20 cellular contexts compared by ENCODE assay signal in the genomic region with DNA sequence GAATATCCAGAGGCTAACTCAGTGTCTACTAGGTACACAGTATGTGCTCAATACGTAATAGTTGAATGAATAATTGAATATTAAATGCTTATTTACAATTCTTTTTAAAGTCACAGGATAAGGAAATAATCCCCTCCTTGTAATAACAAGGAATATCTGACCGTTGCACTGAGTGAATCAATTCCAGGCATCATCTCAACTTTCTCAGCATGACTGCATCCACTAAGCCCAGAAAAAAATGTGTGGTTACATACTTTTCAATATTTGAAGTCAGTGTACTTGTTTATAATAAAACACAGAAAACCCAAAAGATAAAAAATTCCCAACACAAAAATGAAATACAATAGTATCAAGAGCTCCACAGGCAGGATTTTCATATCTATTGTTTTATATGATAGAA.
A peak's percentile ranks its signal among the peaks of the same experiment; 100 is the strongest.
DNase-seq lines count a peak whose midpoint lies in the region; ATAC-seq, FAIRE-seq and TF ChIP-seq lines count a peak whose summit lies in the region.
"Had no signal": no experiment of that assay in that cellular context is flagged by ENCODE, and none has a peak within 500 bp of the region (broad histone marks: within the 10 kb centered on the region; RNA-seq: fewer than 3 reads in every experiment).

No MANE protein-coding gene starts in this region.

- H3K27ac Mint-ChIP-seq in osteocyte (ENCODE audit: unreplicated experiment): peak overlapping the region; percentile 94
- H3K27ac Mint-ChIP-seq: activated naive CD4-positive, alpha-beta T cell treated with anti-CD3 and anti-CD28 coated beads, Interleukin-2, amount 10 ng/mL, durations not matched to agents 7 days and 5 days; CD14-positive monocyte; memory B cell had no signal

- no peak for TF ChIP-seq EP300 in ovary (IDR thresholded peaks at IDR 0.05)

- BruUV-seq in endothelial cell of umbilical vein (replicated peaks; lab: Mats Ljungman, UMichigan): no TSS peak

- peaks cover 42% of the 10 kb centered on the region for H3K4me1 Mint-ChIP-seq in osteocyte (ENCODE audit: unreplicated experiment)
- H3K4me1 Mint-ChIP-seq in activated T-cell treated with anti-CD3 and anti-CD28 coated beads, Interleukin-2, amount 50 U/mL, for 4 hours (ENCODE audit: low read depth): no peaks in the 10 kb centered on the region
- H3K4me1 Mint-ChIP-seq: activated naive CD4-positive, alpha-beta T cell treated with anti-CD3 and anti-CD28 coated beads, Interleukin-2, amount 10 ng/mL, durations not matched to agents 7 days and 5 days; CD14-positive monocyte; memory B cell had no signal

- H3K4me3 Mint-ChIP-seq in osteocyte (ENCODE audit: unreplicated experiment): no peak overlapping the region
- no peak overlapping the region for H3K4me3 Mint-ChIP-seq in activated T-cell treated with anti-CD3 and anti-CD28 coated beads, Interleukin-2, amount 50 U/mL, for 4 hours
- H3K4me3 Mint-ChIP-seq: activated naive CD4-positive, alpha-beta T cell treated with anti-CD3 and anti-CD28 coated beads, Interleukin-2, amount 10 ng/mL, durations not matched to agents 7 days and 5 days; CD14-positive monocyte; memory B cell had no signal

- H2AFZ ChIP-seq in endothelial cell of umbilical vein (ENCODE audit: low read depth, low read length): no peak overlapping the region

- WGBS in ovary, 3 donors: 22 to 29% (median 26%) methylated on average over 2 of the region's 2 CpGs

- no peak overlapping the region for H3K9ac ChIP-seq in endothelial cell of umbilical vein (replicated peaks; ENCODE audit: extremely low read depth, insufficient read depth, low read length)

- H3K79me2 ChIP-seq in endothelial cell of umbilical vein (ENCODE audit: control insufficient read depth, insufficient read depth, low read length): no peaks in the 10 kb centered on the region

- H3K9me1 ChIP-seq in endothelial cell of umbilical vein (replicated peaks; ENCODE audit: control insufficient read depth, extremely low read depth, insufficient read depth, low read length): no peaks in the 10 kb centered on the region

- dilution Hi-C loops in endothelial cell of umbilical vein (cut with MboI; ENCODE audit: extremely low pct_ligation_motif_present, low sequenced_read_pairs): no loop called here

- H3K27ac ChIP-seq in endothelial cell of umbilical vein (ENCODE audit: insufficient read depth, low read depth, low read length) (no peak overlapping the region), ovary (no peak overlapping the region)
- H3K27ac ChIP-seq: colonic mucosa, foreskin keratinocyte, VCaP had no signal

- no peaks in the 10 kb centered on the region for H3K27me3 Mint-ChIP-seq in osteocyte (ENCODE audit: unreplicated experiment)
- peaks cover 2% of the 10 kb centered on the region for H3K27me3 Mint-ChIP-seq in activated T-cell treated with anti-CD3 and anti-CD28 coated beads, Interleukin-2, amount 50 U/mL, for 4 hours (ENCODE audit: low read depth)
- H3K27me3 Mint-ChIP-seq: activated naive CD4-positive, alpha-beta T cell treated with anti-CD3 and anti-CD28 coated beads, Interleukin-2, amount 10 ng/mL, durations not matched to agents 7 days and 5 days had no signal

- POLR2A ChIA-PET in endothelial cell of umbilical vein (lab: Charles Lee): no interaction called here

- ATAC-seq in HG03342 (IDR thresholded peaks at IDR 0.05; ENCODE audit: unreplicated experiment): no peak
- ATAC-seq in activated T-cell treated with anti-CD3 and anti-CD28 coated beads, Interleukin-2, amount 50 U/mL, for 4 hours: no peak
- ATAC-seq: foreskin keratinocyte had no signal

- TF ChIP-seq CTCF in endothelial cell of umbilical vein (IDR thresholded peaks at IDR 0.05; ENCODE audit: extremely low read depth in 1 of 2, insufficient read depth in 1 of 2, low read depth in 1 of 2, low read length in 2 of 2): no peak
- TF ChIP-seq CTCF in osteocyte (IDR thresholded peaks at IDR 0.05): no peak
- TF ChIP-seq CTCF in ovary (IDR thresholded peaks at IDR 0.05): no peak

- H3K4me3 ChIP-seq in MG63: no peak overlapping the region
- no peak overlapping the region for H3K4me3 ChIP-seq in endothelial cell of umbilical vein (replicated peaks in 1 of 3; ENCODE audit: insufficient read depth in 1 of 3, low read depth in 1 of 3, low read length in 3 of 3)
- no peak overlapping the region for H3K4me3 ChIP-seq in ovary
- H3K4me3 ChIP-seq: colonic mucosa had no signal

- CTCF ChIA-PET in endothelial cell of umbilical vein (lab: Charles Lee): interaction anchor here (1.0 to 2.0 kb wide), 2 partner anchors 9 to 16 kb away, joined by 3 to 8 read pairs; no protein-coding TSS in a partner anchor

- H3K4me2 ChIP-seq in endothelial cell of umbilical vein (ENCODE audit: insufficient read depth, low read length): no peak overlapping the region

- peaks cover 5% of the 10 kb centered on the region; the same call in 1 of the 2 replicates for H3K36me3 ChIP-seq in MG63
- H3K36me3 ChIP-seq in endothelial cell of umbilical vein (ENCODE audit: control insufficient read depth in 2 of 2, extremely low read depth in 1 of 2, insufficient read depth in 2 of 2, low read length in 2 of 2): no peaks in the 10 kb centered on the region
- H3K36me3 ChIP-seq in ovary: no peaks in the 10 kb centered on the region
- H3K36me3 ChIP-seq: colonic mucosa had no signal

- H3K4me1 ChIP-seq in endothelial cell of umbilical vein (ENCODE audit: control insufficient read depth, extremely low read depth, insufficient read depth, low read length) (peaks cover 9% of the 10 kb centered on the region), ovary (ENCODE audit: insufficient read depth) (no peaks in the 10 kb centered on the region)
- H3K4me1 ChIP-seq: colonic mucosa had no signal

- FAIRE-seq in endothelial cell of umbilical vein (lab: Jason Lieb, UNC): no peak
- FAIRE-seq: GM12892 had no signal

- peaks cover 10% of the 10 kb centered on the region for H3K9me3 ChIP-seq in MG63
- no peaks in the 10 kb centered on the region for H3K9me3 ChIP-seq in endothelial cell of umbilical vein (replicated peaks; ENCODE audit: control insufficient read depth, insufficient read depth, low read length)
- H3K9me3 ChIP-seq in ovary: no peaks in the 10 kb centered on the region
- H3K9me3 ChIP-seq: colonic mucosa had no signal

- H3K27me3 ChIP-seq in MG63 (no peaks in the 10 kb centered on the region), endothelial cell of umbilical vein (ENCODE audit: control insufficient read depth in 2 of 2, insufficient read depth in 2 of 2, low read length in 2 of 2) (no peaks in the 10 kb centered on the region), ovary (no peaks in the 10 kb centered on the region)
- H3K27me3 ChIP-seq: colonic mucosa, foreskin keratinocyte had no signal

- H4K20me1 ChIP-seq in endothelial cell of umbilical vein (replicated peaks; ENCODE audit: control insufficient read depth, extremely low read depth, insufficient read depth, low read length): no peaks in the 10 kb centered on the region

- no peaks in the 10 kb centered on the region for H3K36me3 Mint-ChIP-seq in osteocyte (ENCODE audit: unreplicated experiment)
- no peaks in the 10 kb centered on the region for H3K36me3 Mint-ChIP-seq in activated T-cell treated with anti-CD3 and anti-CD28 coated beads, Interleukin-2, amount 50 U/mL, for 4 hours (ENCODE audit: insufficient read depth)
- H3K36me3 Mint-ChIP-seq: activated naive CD4-positive, alpha-beta T cell treated with anti-CD3 and anti-CD28 coated beads, Interleukin-2, amount 10 ng/mL, durations not matched to agents 7 days and 5 days; CD14-positive monocyte; memory B cell had no signal

- peaks cover 24% of the 10 kb centered on the region for H3K9me3 Mint-ChIP-seq in osteocyte (ENCODE audit: unreplicated experiment)
- H3K9me3 Mint-ChIP-seq in activated T-cell treated with anti-CD3 and anti-CD28 coated beads, Interleukin-2, amount 50 U/mL, for 4 hours: no peaks in the 10 kb centered on the region
- H3K9me3 Mint-ChIP-seq: activated naive CD4-positive, alpha-beta T cell treated with anti-CD3 and anti-CD28 coated beads, Interleukin-2, amount 10 ng/mL, durations not matched to agents 7 days and 5 days had no signal

- peak; percentile 30 for DNase-seq in AG08396 (ENCODE audit: low spot score)
- DNase-seq in MG63: peak; percentile 58
- peak; percentile 13 for DNase-seq in endothelial cell of umbilical vein (ENCODE audit: low read depth, low spot score)
- no peak for DNase-seq in osteocyte (ENCODE audit: extremely low spot score, unreplicated experiment)
- no peak for DNase-seq in ovary
- no peak for DNase-seq in activated T-cell treated with anti-CD3 and anti-CD28 coated beads, Interleukin-2, amount 50 U/mL, for 4 hours
- no peak for DNase-seq in NK-92 (lab: John Stamatoyannopoulos, UW; ENCODE audit: unreplicated experiment)
- DNase-seq: activated naive CD4-positive, alpha-beta T cell treated with anti-CD3 and anti-CD28 coated beads, Interleukin-2, amount 10 ng/mL, durations not matched to agents 7 days and 5 days; colonic mucosa; DMS79 treated with DMSO at 0.1 percent for 48 hours; foreskin keratinocyte; NCI-H1105; NCI-H2227 treated with DMSO at 0.1 percent for 48 hours; nucleus accumbens; stimulated activated CD4-positive, alpha-beta T cell treated with anti-CD3 and anti-CD28 coated beads, Interleukin-15, amount 100 ng/mL, for 24 hours had no signal

- TF ChIP-seq POLR2A in endothelial cell of umbilical vein (IDR thresholded peaks at IDR 0.05; ENCODE audit: low read depth, low read length) (no peak), ovary (IDR thresholded peaks at IDR 0.05) (no peak)

- intact Hi-C loops in endothelial cell of umbilical vein (cut with micrococcal nuclease): loop anchor here (1.0 kb wide), 1 partner anchor 56 kb away; no protein-coding TSS in a partner anchor
- intact Hi-C loops in ovary (cut with DNase I): no loop called here

TF ChIP-seq in endothelial cell of umbilical vein, 7 proteins besides CTCF, POLR2A, EP300 and RAD21:
- TF ChIP-seq, protein P1, sequence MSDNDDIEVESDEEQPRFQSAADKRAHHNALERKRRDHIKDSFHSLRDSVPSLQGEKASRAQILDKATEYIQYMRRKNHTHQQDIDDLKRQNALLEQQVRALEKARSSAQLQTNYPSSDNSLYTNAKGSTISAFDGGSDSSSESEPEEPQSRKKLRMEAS (IDR thresholded peaks at IDR 0.05; ENCODE audit: insufficient read depth, insufficient read length): no peak
- TF ChIP-seq GATA2 (IDR thresholded peaks at IDR 0.05; ENCODE audit: insufficient read depth, insufficient read length, low read depth, low read length): no peak
- TF ChIP-seq MYC (IDR thresholded peaks at IDR 0.05; ENCODE audit: low read depth, low read length): no peak
- TF ChIP-seq FOS (IDR thresholded peaks at IDR 0.05; ENCODE audit: borderline replicate concordance, insufficient read depth, low read length): no peak
- no peak for TF ChIP-seq POLR2AphosphoS5 (IDR thresholded peaks at IDR 0.05; ENCODE audit: insufficient read depth, low read depth, low read length)
- no peak for TF ChIP-seq JUN (IDR thresholded peaks at IDR 0.05; ENCODE audit: borderline replicate concordance, insufficient read depth, insufficient read length, low read depth)
- TF ChIP-seq EZH2 (IDR thresholded peaks at IDR 0.05; ENCODE audit: borderline replicate concordance, low read depth, low read length, severe bottlenecking): no peak

Comparison
In these comparisons a context has a peak if more than half of its experiments do, and no peak if none do; other contexts are left out.
1. DNase-seq: peak in AG08396 (single experiment), MG63 (single experiment) and endothelial cell of umbilical vein (single experiment); none in osteocyte (single experiment), ovary (0 of 5), activated T-cell treated with anti-CD3 and anti-CD28 coated beads, Interleukin-2, amount 50 U/mL, for 4 hours (single experiment) and NK-92 (single experiment).